ENCODE assay signal across 1 cellular context in the genomic region with DNA sequence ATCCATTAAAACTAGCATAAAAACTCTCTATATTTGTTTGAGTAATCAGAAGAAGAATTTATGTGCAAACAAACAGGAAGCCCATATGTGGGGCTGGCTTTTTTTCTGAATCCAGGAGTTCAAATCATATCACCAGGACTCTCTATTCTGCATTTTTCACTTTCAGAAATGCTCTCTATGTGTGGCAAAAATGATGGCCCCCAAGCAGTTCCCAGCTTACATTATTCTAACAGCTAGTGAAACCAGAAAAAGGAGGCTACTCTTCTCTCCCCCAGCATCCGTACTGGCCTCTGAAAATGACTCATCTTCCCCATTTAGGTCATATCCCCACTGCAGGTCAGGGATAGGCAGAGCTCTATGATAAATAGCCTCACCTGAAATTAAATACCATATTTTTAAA.
A peak's percentile ranks its signal among the peaks of the same experiment; 100 is the strongest.
TF ChIP-seq lines count a peak whose summit lies in the region.

No MANE protein-coding gene starts in this region.

TF ChIP-seq in GM12878, 131 proteins besides CTCF, POLR2A, EP300 and RAD21 (continued from another document):
- TF ChIP-seq ATF2 (IDR thresholded peaks at IDR 0.05; ENCODE audit: low read length), result peak; percentile 95
- TF ChIP-seq ZSCAN29 (IDR thresholded peaks at IDR 0.05), result no peak
- TF ChIP-seq SREBF1 (IDR thresholded peaks at IDR 0.05; ENCODE audit: low read length), result no peak
- no peak for TF ChIP-seq SIN3A (IDR thresholded peaks at IDR 0.05; ENCODE audit: low read depth, low read length)
- no peak; the same call in 1 of the 2 replicates for TF ChIP-seq ZBED1 (IDR thresholded peaks at IDR 0.05; ENCODE audit: borderline replicate concordance)
- no peak for TF ChIP-seq E2F8 (IDR thresholded peaks at IDR 0.05; ENCODE audit: low read depth, partially characterized antibody)
- no peak for TF ChIP-seq NFXL1 (IDR thresholded peaks at IDR 0.05; ENCODE audit: borderline replicate concordance)
- TF ChIP-seq NR2C2 (IDR thresholded peaks at IDR 0.05; ENCODE audit: borderline replicate concordance, control insufficient read depth, insufficient read length, low read depth), result no peak
- TF ChIP-seq GABPA (IDR thresholded peaks at IDR 0.05; ENCODE audit: low read depth), result peak; percentile 57
- no peak for TF ChIP-seq STAT3 (IDR thresholded peaks at IDR 0.05; ENCODE audit: low read depth, low read length)
- TF ChIP-seq, protein P1, sequence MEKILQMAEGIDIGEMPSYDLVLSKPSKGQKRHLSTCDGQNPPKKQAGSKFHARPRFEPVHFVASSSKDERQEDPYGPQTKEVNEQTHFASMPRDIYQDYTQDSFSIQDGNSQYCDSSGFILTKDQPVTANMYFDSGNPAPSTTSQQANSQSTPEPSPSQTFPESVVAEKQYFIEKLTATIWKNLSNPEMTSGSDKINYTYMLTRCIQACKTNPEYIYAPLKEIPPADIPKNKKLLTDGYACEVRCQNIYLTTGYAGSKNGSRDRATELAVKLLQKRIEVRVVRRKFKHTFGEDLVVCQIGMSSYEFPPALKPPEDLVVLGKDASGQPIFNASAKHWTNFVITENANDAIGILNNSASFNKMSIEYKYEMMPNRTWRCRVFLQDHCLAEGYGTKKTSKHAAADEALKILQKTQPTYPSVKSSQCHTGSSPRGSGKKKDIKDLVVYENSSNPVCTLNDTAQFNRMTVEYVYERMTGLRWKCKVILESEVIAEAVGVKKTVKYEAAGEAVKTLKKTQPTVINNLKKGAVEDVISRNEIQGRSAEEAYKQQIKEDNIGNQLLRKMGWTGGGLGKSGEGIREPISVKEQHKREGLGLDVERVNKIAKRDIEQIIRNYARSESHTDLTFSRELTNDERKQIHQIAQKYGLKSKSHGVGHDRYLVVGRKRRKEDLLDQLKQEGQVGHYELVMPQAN (conservative IDR thresholded peaks at IDR 0.05), result no peak
- peak in 1 of 2 experiments; percentile 97; a peak in 2 of 4 replicates for TF ChIP-seq ETV6 (conservative IDR thresholded peaks at IDR 0.05 in 1 of 2, IDR thresholded peaks at IDR 0.05 in 1 of 2; ENCODE audit: borderline replicate concordance in 1 of 2, low read depth in 1 of 2)
